Comparison of ENCODE assay signal across 16 cellular contexts in the genomic region with DNA sequence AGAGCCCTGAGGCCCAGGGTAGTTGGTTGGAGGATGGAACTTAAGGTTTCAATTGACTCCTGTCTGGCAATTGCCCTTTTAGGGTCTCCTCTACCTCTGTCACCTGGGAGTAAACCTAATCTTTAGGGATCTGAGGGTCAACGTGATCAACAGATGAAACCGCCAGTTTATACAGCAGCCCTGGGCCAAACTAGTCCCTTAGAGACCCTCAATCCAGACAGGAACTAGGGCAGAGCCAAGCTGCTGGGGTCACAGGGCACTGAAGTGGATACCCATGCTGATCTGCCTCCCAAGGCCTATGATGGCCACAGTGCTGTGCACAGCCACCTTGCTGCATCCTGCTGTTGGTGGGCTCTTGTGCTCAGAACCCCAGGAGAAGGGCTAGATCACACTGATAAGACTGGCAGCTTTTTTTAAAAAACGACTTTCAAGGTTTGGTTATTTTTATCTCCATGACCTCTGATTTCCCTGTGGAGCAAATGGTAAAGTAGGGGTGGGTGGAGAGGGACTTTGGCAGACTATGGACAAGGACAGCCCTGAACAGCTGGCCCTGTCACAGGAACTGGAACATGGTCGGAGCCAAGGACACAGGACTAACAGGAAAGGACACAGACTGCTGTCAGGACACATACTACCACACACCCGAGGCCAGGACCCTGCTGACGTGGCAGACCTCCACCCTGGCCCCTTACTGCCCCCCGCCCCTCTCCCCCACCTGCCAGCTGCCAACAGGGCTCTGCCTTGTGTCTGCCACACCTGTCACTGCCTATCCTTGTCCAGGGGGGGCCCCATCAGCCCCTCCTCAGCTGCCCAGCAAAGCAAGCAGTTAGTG. TPM values are rescaled to one million over a fixed set of nuclear protein-coding genes. Genes with fewer than 3 reads are reported as not detected.
DNase-seq lines count a peak whose midpoint lies in the region; ATAC-seq and TF ChIP-seq lines count a peak whose summit lies in the region.
"Had no signal": no experiment of that assay in that cellular context is flagged by ENCODE, and none has a peak within 500 bp of the region (broad histone marks: within the 10 kb centered on the region; RNA-seq: fewer than 3 reads in every experiment).

No MANE protein-coding gene starts in this region.

- H3K27me3 ChIP-seq in breast epithelium (no peaks in the 10 kb centered on the region), mammary epithelial cell (ENCODE audit: insufficient read depth, low read length) (no peaks in the 10 kb centered on the region), uterus (no peaks in the 10 kb centered on the region), MM.1S (replicated peaks; ENCODE audit: insufficient read depth, low read length) (no peaks in the 10 kb centered on the region)
- no peaks in the 10 kb centered on the region for H3K27me3 ChIP-seq in naive thymus-derived CD4-positive, alpha-beta T cell (ENCODE audit: control insufficient read depth in 2 of 2, insufficient read depth in 2 of 2, low read length in 2 of 2)
- H3K27me3 ChIP-seq: left lung, neutrophil had no signal

- dilution Hi-C loops in mammary epithelial cell (cut with HindIII; ENCODE audit: low sequenced_read_pairs) = no loop called here

- H2AFZ ChIP-seq in mammary epithelial cell (ENCODE audit: low read depth, low read length) (no peak overlapping the region), MM.1S (ENCODE audit: low read length) (no peak overlapping the region)

- H3K9me2 ChIP-seq in MM.1S (replicated peaks; ENCODE audit: insufficient read depth, low read length) = no peaks in the 10 kb centered on the region

- no peaks in the 10 kb centered on the region for H3K36me3 Mint-ChIP-seq in glutamatergic neuron (ENCODE audit: unreplicated experiment)
- H3K36me3 Mint-ChIP-seq in naive thymus-derived CD4-positive, alpha-beta T cell = peaks cover 0 to 4% (median 0%) of the 10 kb centered on the region in 5 donors

- peak overlapping the region; percentile 70 for H3K4me3 Mint-ChIP-seq in glutamatergic neuron (ENCODE audit: unreplicated experiment)
- peak overlapping the region in 3 of 10 donors; percentile 7 to 32 (median 13) for H3K4me3 Mint-ChIP-seq in naive thymus-derived CD4-positive, alpha-beta T cell
- H3K4me3 Mint-ChIP-seq: dendritic cell treated with granulocyte-macrophage colony-stimulating factor and Interleukin-4, amounts not matched to agents 40 ng/mL and 50 ng/mL, for 4 days had no signal

- BruUV-seq in mammary epithelial cell (replicated peaks; lab: Mats Ljungman, UMichigan) = no TSS peak

- H3K36me3 ChIP-seq in breast epithelium = no peaks in the 10 kb centered on the region
- H3K36me3 ChIP-seq in mammary epithelial cell (ENCODE audit: insufficient read depth, low read length) = no peaks in the 10 kb centered on the region
- no peaks in the 10 kb centered on the region for H3K36me3 ChIP-seq in naive thymus-derived CD4-positive, alpha-beta T cell (ENCODE audit: control insufficient read depth in 2 of 3, insufficient read depth in 3 of 3, low read length in 3 of 3)
- no peaks in the 10 kb centered on the region for H3K36me3 ChIP-seq in uterus
- no peaks in the 10 kb centered on the region for H3K36me3 ChIP-seq in MM.1S (replicated peaks; ENCODE audit: insufficient read depth, low read length)
- H3K36me3 ChIP-seq: left lung had no signal

- H3K27ac ChIP-seq in breast epithelium (peak overlapping the region; percentile 73 to 74), mammary epithelial cell (ENCODE audit: insufficient read depth, low read depth, low read length) (no peak overlapping the region), uterus (peak overlapping the region; percentile 30), MM.1S (ENCODE audit: low read length) (no peak overlapping the region)
- no peak overlapping the region for H3K27ac ChIP-seq in naive thymus-derived CD4-positive, alpha-beta T cell (ENCODE audit: low read depth, low read length)
- H3K27ac ChIP-seq: left lung, neutrophil had no signal

- peaks cover 10% of the 10 kb centered on the region for H3K9me3 Mint-ChIP-seq in glutamatergic neuron (ENCODE audit: unreplicated experiment)
- peaks cover 0 to 2% (median 0%) of the 10 kb centered on the region in 11 donors for H3K9me3 Mint-ChIP-seq in naive thymus-derived CD4-positive, alpha-beta T cell
- H3K9me3 Mint-ChIP-seq: dendritic cell treated with granulocyte-macrophage colony-stimulating factor and Interleukin-4, amounts not matched to agents 40 ng/mL and 50 ng/mL, for 4 days had no signal

- DNase-seq in breast epithelium (ENCODE audit: low spot score in 2 of 2) (no peak), mammary epithelial cell (no peak), glutamatergic neuron (peak; percentile 23), uterus (no peak), MM.1S (no peak), dermis blood vessel endothelial cell (no peak), T-helper 2 cell (no peak)
- no peak for DNase-seq in naive thymus-derived CD4-positive, alpha-beta T cell
- DNase-seq: activated T-cell treated with anti-CD3 and anti-CD28 coated beads for 4 hours, DMS79, IMR-90, NCI-H1092 treated with DMSO at 0.1 percent for 48 hours, small intestine had no signal

- WGBS in mammary epithelial cell (ENCODE audit: low coverage, missing lambda C conversion rate) = 76% methylated on average over 3 of the region's 7 CpGs

- no peak for TF ChIP-seq POLR2A in breast epithelium (IDR thresholded peaks at IDR 0.05)
- TF ChIP-seq POLR2A in uterus (IDR thresholded peaks at IDR 0.05) = no peak

- peaks cover 12% of the 10 kb centered on the region for H3K27me3 Mint-ChIP-seq in glutamatergic neuron (ENCODE audit: unreplicated experiment)
- H3K27me3 Mint-ChIP-seq in naive thymus-derived CD4-positive, alpha-beta T cell = no peaks in the 10 kb centered on the region
- H3K27me3 Mint-ChIP-seq: dendritic cell treated with granulocyte-macrophage colony-stimulating factor and Interleukin-4, amounts not matched to agents 40 ng/mL and 50 ng/mL, for 4 days had no signal

- peaks cover 25% of the 10 kb centered on the region for H3K4me1 Mint-ChIP-seq in glutamatergic neuron (ENCODE audit: low read depth, unreplicated experiment)
- H3K4me1 Mint-ChIP-seq in naive thymus-derived CD4-positive, alpha-beta T cell = peaks cover 18 to 33% (median 28%) of the 10 kb centered on the region in 7 donors

- intact Hi-C loops in breast epithelium (cut with DNase I; ENCODE audit: low total_unique reads) (no loop called here), mammary epithelial cell (cut with micrococcal nuclease) (no loop called here), uterus (cut with DNase I; ENCODE audit: low total_unique reads) (no loop called here)
- intact Hi-C loops in naive thymus-derived CD4-positive, alpha-beta T cell (cut with micrococcal nuclease) = no loop called here

- H3F3A ChIP-seq in MM.1S (ENCODE audit: insufficient read depth, low read length) = 0 out of 2 replicates have a peak, but pooled peaks cover 2% of the 10 kb centered on the region

- H3K9me3 ChIP-seq in breast epithelium = no peaks in the 10 kb centered on the region
- no peaks in the 10 kb centered on the region for H3K9me3 ChIP-seq in mammary epithelial cell (replicated peaks; ENCODE audit: insufficient read depth, low read length)
- H3K9me3 ChIP-seq in naive thymus-derived CD4-positive, alpha-beta T cell (ENCODE audit: control insufficient read depth in 2 of 3, low read length in 3 of 3) = no peaks in the 10 kb centered on the region
- no peaks in the 10 kb centered on the region for H3K9me3 ChIP-seq in uterus
- no peaks in the 10 kb centered on the region for H3K9me3 ChIP-seq in MM.1S (replicated peaks; ENCODE audit: insufficient read depth, low read length)
- H3K9me3 ChIP-seq: left lung, neutrophil had no signal

- POLR2A ChIA-PET in naive thymus-derived CD4-positive, alpha-beta T cell (lab: Charles Lee) = interaction anchor here (0.7 to 11.7 kb wide), 4 partner anchors 10 to 65 kb away, joined by 3 to 298 read pairs (median 71); partner anchors contain the start of genes DCAF11, NRL, PCK2 and PSME2

- CTCF ChIA-PET in mammary epithelial cell (lab: Charles Lee; ENCODE audit: low non-redundant PET) = no interaction called here
- CTCF ChIA-PET in naive thymus-derived CD4-positive, alpha-beta T cell (lab: Charles Lee) = interaction anchor here (1.2 to 1.7 kb wide), 2 partner anchors 16 to 23 kb away, joined by 3 to 4 read pairs; partner anchors contain the start of genes DCAF11 and NRL

- in situ Hi-C loops in mammary epithelial cell (cut with MboI; ENCODE audit: low sequenced_read_pairs in 2 of 2) = no loop called here

- no peak for TF ChIP-seq CTCF in breast epithelium (IDR thresholded peaks at IDR 0.05)
- no peak for TF ChIP-seq CTCF in mammary epithelial cell (conservative IDR thresholded peaks at IDR 0.05 in 1 of 2, IDR thresholded peaks at IDR 0.05 in 1 of 2; ENCODE audit: extremely low read depth in 1 of 2, insufficient read depth in 1 of 2, low read depth in 1 of 2, low read length in 2 of 2)
- no peak for TF ChIP-seq CTCF in glutamatergic neuron (IDR thresholded peaks at IDR 0.05; ENCODE audit: partially characterized antibody, unreplicated experiment)
- no peak for TF ChIP-seq CTCF in uterus (IDR thresholded peaks at IDR 0.05)
- TF ChIP-seq CTCF in MM.1S (IDR thresholded peaks at IDR 0.05; ENCODE audit: low read length) = no peak

- H3K4me1 ChIP-seq in breast epithelium (no peaks in the 10 kb centered on the region), mammary epithelial cell (ENCODE audit: insufficient read depth, low read length) (peaks cover 20% of the 10 kb centered on the region), uterus (no peaks in the 10 kb centered on the region), MM.1S (ENCODE audit: low read length) (no peaks in the 10 kb centered on the region)
- H3K4me1 ChIP-seq in naive thymus-derived CD4-positive, alpha-beta T cell (ENCODE audit: control insufficient read depth in 2 of 2, insufficient read depth in 2 of 2, low read length in 2 of 2) = peaks cover 6 to 22% of the 10 kb centered on the region in 2 donors

- H4K20me1 ChIP-seq in mammary epithelial cell (ENCODE audit: insufficient read depth, low read length) = no peaks in the 10 kb centered on the region
- H4K20me1 ChIP-seq in MM.1S (ENCODE audit: insufficient read depth, low read length) = no peaks in the 10 kb centered on the region

- H3K79me2 ChIP-seq in mammary epithelial cell (ENCODE audit: insufficient read depth, low read length) = no peaks in the 10 kb centered on the region
- no peaks in the 10 kb centered on the region for H3K79me2 ChIP-seq in MM.1S (ENCODE audit: low read length)

- no peak overlapping the region for H3K9ac ChIP-seq in mammary epithelial cell (ENCODE audit: insufficient read depth, low read length)
- H3K9ac ChIP-seq in MM.1S (ENCODE audit: low read length) = no peak overlapping the region

- no peak overlapping the region for H3K4me2 ChIP-seq in mammary epithelial cell (ENCODE audit: insufficient read depth, low read depth, low read length)
- H3K4me2 ChIP-seq in MM.1S (ENCODE audit: low read depth, low read length) = no peak overlapping the region

- H3K27ac Mint-ChIP-seq in glutamatergic neuron (ENCODE audit: unreplicated experiment) = peak overlapping the region; percentile 78
- H3K27ac Mint-ChIP-seq in naive thymus-derived CD4-positive, alpha-beta T cell = peak overlapping the region in 8 of 9 donors; percentile 21 to 88 (median 48)
- H3K27ac Mint-ChIP-seq: dendritic cell treated with granulocyte-macrophage colony-stimulating factor and Interleukin-4, amounts not matched to agents 40 ng/mL and 50 ng/mL, for 4 days had no signal

- no peak for ATAC-seq in naive thymus-derived CD4-positive, alpha-beta T cell
- ATAC-seq: left lung had no signal

- H3K4me3 ChIP-seq in breast epithelium = no peak overlapping the region
- no peak overlapping the region for H3K4me3 ChIP-seq in mammary epithelial cell (replicated peaks in 1 of 3; ENCODE audit: insufficient read depth in 1 of 3, low read depth in 2 of 3, low read length in 3 of 3)
- no peak overlapping the region for H3K4me3 ChIP-seq in naive thymus-derived CD4-positive, alpha-beta T cell (ENCODE audit: low read length)
- no peak overlapping the region for H3K4me3 ChIP-seq in uterus
- no peak overlapping the region for H3K4me3 ChIP-seq in MM.1S (ENCODE audit: low read length)
- H3K4me3 ChIP-seq: left lung had no signal

RNA-seq across cellular contexts. Expression of gene FITM1, which starts 0.5 kb away (rescaled TPM):
- total RNA-seq in breast epithelium (1 to 10 TPM; 1.2 to 2.6 (median 1.6) TPM), mammary epithelial cell (under 1 TPM in 1 of 2 donors, not detected in 1; 0.33 TPM), glutamatergic neuron (ENCODE audit: unreplicated experiment) (0.66 TPM), uterus (1 to 10 TPM in 2 of 4 donors, under 1 TPM in 1, not detected in 1; 0.48 to 2.4 (median 1.3) TPM), dermis blood vessel endothelial cell (0.42 and 0.51 TPM in 2 replicates)
- polyA plus RNA-seq in mammary epithelial cell = 0.08 TPM
- not detected for polyA minus RNA-seq in mammary epithelial cell
- total RNA-seq in naive thymus-derived CD4-positive, alpha-beta T cell = 1 to 10 TPM; 1.8 to 4.3 (median 2.0) TPM
- polyA plus RNA-seq in naive thymus-derived CD4-positive, alpha-beta T cell = 1 to 10 TPM in 1 of 2 donors, under 1 TPM in 1; 0.48 to 1.2 TPM
- total RNA-seq: IMR-90 had no signal
- polyA plus RNA-seq: IMR-90 had no signal

RNA-seq across cellular contexts. Expression of gene PSME1, which starts 5.1 kb away (rescaled TPM):
- total RNA-seq in breast epithelium = 100 to 1,000 TPM in 2 of 3 donors, 10 to 100 TPM in 1; 91.1 to 151 (median 135) TPM
- total RNA-seq in mammary epithelial cell = 10 to 100 TPM; 35.8 to 85.1 TPM
- polyA plus RNA-seq in mammary epithelial cell = 83.9 TPM
- polyA minus RNA-seq in mammary epithelial cell = 82.8 TPM
- 35.7 TPM for total RNA-seq in glutamatergic neuron (ENCODE audit: unreplicated experiment)
- total RNA-seq in naive thymus-derived CD4-positive, alpha-beta T cell = 100 to 1,000 TPM; 189 to 583 (median 202) TPM
- polyA plus RNA-seq in naive thymus-derived CD4-positive, alpha-beta T cell = 100 to 1,000 TPM; 698 to 703 TPM
- total RNA-seq in uterus = 100 to 1,000 TPM in 2 of 4 donors, 10 to 100 TPM in 2; 81.0 to 175 (median 131) TPM
- 167 TPM in 2 replicates for total RNA-seq in dermis blood vessel endothelial cell

RNA-seq across cellular contexts. Expression of gene EMC9, which starts 10.5 kb away (rescaled TPM):
- total RNA-seq in breast epithelium = 10 to 100 TPM; 13.4 to 19.0 (median 16.5) TPM
- 10 to 100 TPM in 1 of 2 donors, 1 to 10 TPM in 1; 9.0 to 20.5 TPM for total RNA-seq in mammary epithelial cell
- 19.6 TPM for polyA plus RNA-seq in mammary epithelial cell
- 1.8 TPM for polyA minus RNA-seq in mammary epithelial cell
- total RNA-seq in glutamatergic neuron (ENCODE audit: unreplicated experiment) = 18.1 TPM
- total RNA-seq in naive thymus-derived CD4-positive, alpha-beta T cell = 10 to 100 TPM in 4 of 5 experiments, 1 to 10 TPM in 1; 9.0 to 25.5 (median 22.3) TPM
- polyA plus RNA-seq in naive thymus-derived CD4-positive, alpha-beta T cell = 10 to 100 TPM in 1 of 2 donors, 1 to 10 TPM in 1; 9.6 to 12.4 TPM
- total RNA-seq in uterus = 10 to 100 TPM in 2 of 4 donors, 1 to 10 TPM in 1, not detected in 1; 6.2 to 21.2 (median 10.9) TPM
- 21.4 and 26.4 TPM in 2 replicates for total RNA-seq in dermis blood vessel endothelial cell

RNA-seq across cellular contexts. Expression of gene PSME2, which starts 15.5 kb away (rescaled TPM):
- total RNA-seq in breast epithelium = 10 to 100 TPM; 22.1 to 69.2 (median 62.1) TPM
- total RNA-seq in mammary epithelial cell = 10 to 100 TPM; 33.7 to 96.3 TPM
- 99.2 TPM for polyA plus RNA-seq in mammary epithelial cell
- 61.9 TPM for polyA minus RNA-seq in mammary epithelial cell
- total RNA-seq in glutamatergic neuron (ENCODE audit: unreplicated experiment) = 58.9 TPM
- total RNA-seq in naive thymus-derived CD4-positive, alpha-beta T cell = 100 to 1,000 TPM; 120 to 777 (median 143) TPM
- polyA plus RNA-seq in naive thymus-derived CD4-positive, alpha-beta T cell = 100 to 1,000 TPM; 402 to 435 TPM
- total RNA-seq in uterus = 100 to 1,000 TPM in 1 of 4 donors, 10 to 100 TPM in 3; 16.9 to 113 (median 25.7) TPM
- 108 and 110 TPM in 2 replicates for total RNA-seq in dermis blood vessel endothelial cell

RNA-seq across cellular contexts. Expression of gene NRL, which starts 16.2 kb away (rescaled TPM):
- total RNA-seq in breast epithelium (1 to 10 TPM; 2.1 to 5.6 (median 2.5) TPM), mammary epithelial cell (1 to 10 TPM; 1.1 to 1.5 TPM), glutamatergic neuron (ENCODE audit: unreplicated experiment) (3.7 TPM), uterus (1 to 10 TPM in 3 of 4 donors, not detected in 1; 1.2 to 1.8 (median 1.3) TPM), dermis blood vessel endothelial cell (0.88 and 2.6 TPM in 2 replicates)
- polyA plus RNA-seq in mammary epithelial cell = 0.63 TPM
- polyA minus RNA-seq in mammary epithelial cell = 2.1 TPM
- 1 to 10 TPM; 2.1 to 4.5 (median 3.8) TPM for total RNA-seq in naive thymus-derived CD4-positive, alpha-beta T cell
- polyA plus RNA-seq in naive thymus-derived CD4-positive, alpha-beta T cell = 1 to 10 TPM; 2.2 to 2.6 TPM

Comparison
In these comparisons a context has a peak if more than half of its experiments do, and no peak if none do; other contexts are left out.
1. H3K27ac ChIP-seq: peak in breast epithelium (2 of 2) and uterus (2 of 2); none in mammary epithelial cell (single experiment), naive thymus-derived CD4-positive, alpha-beta T cell (single experiment) and MM.1S (single experiment).